ENCODE assay signal across 26 cellular contexts in the genomic region with DNA sequence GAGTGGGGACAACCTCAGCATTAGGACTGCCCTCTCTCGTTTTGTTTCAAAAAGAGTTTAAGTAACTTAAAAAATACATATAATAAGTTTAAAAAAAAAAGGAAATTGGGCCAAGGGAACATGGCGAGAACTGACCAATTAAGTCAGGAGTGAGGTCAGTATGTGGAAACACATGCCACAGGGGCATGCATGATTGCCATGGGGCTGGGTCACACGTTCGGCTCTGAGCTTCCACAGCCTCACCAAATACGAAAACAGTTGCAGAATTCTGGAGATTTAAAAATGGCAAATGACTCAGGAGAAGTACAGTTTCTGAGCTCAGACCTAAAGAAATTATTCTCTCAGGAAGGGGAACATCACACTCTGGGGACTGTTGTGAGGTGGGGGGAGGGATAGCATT.
"Had no signal": no experiment of that assay in that cellular context is flagged by ENCODE, and none has a peak within 500 bp of the region (broad histone marks: within the 10 kb centered on the region; RNA-seq: fewer than 3 reads in every experiment).

No MANE protein-coding gene starts in this region.

- H3K36me3 ChIP-seq: breast epithelium, esophagus squamous epithelium, gastrocnemius medialis, sigmoid colon, transverse colon, vagina had no signal

- H3K4me3 ChIP-seq: breast epithelium, coronary artery, esophagus squamous epithelium, gastrocnemius medialis, mucosa of descending colon, sigmoid colon, transverse colon, vagina had no signal

- H3K4me3 Mint-ChIP-seq: activated CD4-positive, alpha-beta memory T cell treated with anti-CD3 and anti-CD28 coated beads for 36 hours; activated naive CD4-positive, alpha-beta T cell treated with anti-CD3 and anti-CD28 coated beads for 36 hours; activated naive CD8-positive, alpha-beta T cell treated with anti-CD3 and anti-CD28 coated beads, Interleukin-2, amount 10 ng/mL, durations not matched to agents 7 days and 5 days; activated T-cell treated with anti-CD3 and anti-CD28 coated beads, Interleukin-2, amount 50 U/mL, for 72 hours; endodermal cell; nephron progenitor cell had no signal

- H3K9me3 ChIP-seq: breast epithelium, esophagus squamous epithelium, gastrocnemius medialis, mucosa of descending colon, sigmoid colon, transverse colon, vagina had no signal

- ATAC-seq: activated T-cell treated with anti-CD3 and anti-CD28 coated beads, Interleukin-2, amount 50 U/mL, for 72 hours; left ventricle myocardium superior; mucosa of descending colon had no signal

- DNase-seq: activated CD4-positive, alpha-beta memory T cell treated with anti-CD3 and anti-CD28 coated beads for 36 hours; activated CD4-positive, alpha-beta T cell treated with anti-CD3 and anti-CD28 coated beads for 48 hours; activated effector memory CD4-positive, alpha-beta T cell treated with Interleukin-2 at 50 U/mL for 16 hours; activated naive CD4-positive, alpha-beta T cell treated with anti-CD3 and anti-CD28 coated beads for 36 hours; activated naive CD8-positive, alpha-beta T cell treated with anti-CD3 and anti-CD28 coated beads, Interleukin-2, amount 10 ng/mL, durations not matched to agents 7 days and 5 days; activated T-cell treated with anti-CD3 and anti-CD28 coated beads, Interleukin-2, amount 50 U/mL, for 72 hours; amniotic stem cell; endodermal cell; esophagus squamous epithelium; gastrocnemius medialis; hippocampal formation; kidney glomerular epithelial cell; left ventricle myocardium superior; mesenchymal stem cell; mucosa of descending colon; nephron progenitor cell; occipital lobe; posterior cingulate gyrus; sigmoid colon; stimulated activated CD4-positive, alpha-beta T cell treated with anti-CD3 and anti-CD28 coated beads, Interleukin-2, amount 100 ng/mL, for 48 hours; stimulated activated CD8-positive, alpha-beta memory T cell treated with anti-CD3 and anti-CD28 coated beads, Interleukin-4, amount 100 ng/mL, for 48 hours; stimulated activated naive CD4-positive, alpha-beta T cell had no signal

- H3K27ac ChIP-seq: breast epithelium, coronary artery, esophagus squamous epithelium, sigmoid colon, vagina had no signal

- H3K27me3 Mint-ChIP-seq: activated CD4-positive, alpha-beta memory T cell treated with anti-CD3 and anti-CD28 coated beads for 36 hours; activated naive CD8-positive, alpha-beta T cell treated with anti-CD3 and anti-CD28 coated beads, Interleukin-2, amount 10 ng/mL, durations not matched to agents 7 days and 5 days had no signal

- H3K36me3 Mint-ChIP-seq: activated CD4-positive, alpha-beta memory T cell treated with anti-CD3 and anti-CD28 coated beads for 36 hours had no signal

- H3K9me3 Mint-ChIP-seq: activated CD4-positive, alpha-beta memory T cell treated with anti-CD3 and anti-CD28 coated beads for 36 hours; activated naive CD4-positive, alpha-beta T cell treated with anti-CD3 and anti-CD28 coated beads for 36 hours; activated naive CD8-positive, alpha-beta T cell treated with anti-CD3 and anti-CD28 coated beads, Interleukin-2, amount 10 ng/mL, durations not matched to agents 7 days and 5 days; activated T-cell treated with anti-CD3 and anti-CD28 coated beads, Interleukin-2, amount 50 U/mL, for 72 hours; endodermal cell; nephron progenitor cell had no signal

- H3K27ac Mint-ChIP-seq: activated CD4-positive, alpha-beta memory T cell treated with anti-CD3 and anti-CD28 coated beads for 36 hours; activated naive CD4-positive, alpha-beta T cell treated with anti-CD3 and anti-CD28 coated beads for 36 hours; activated naive CD8-positive, alpha-beta T cell treated with anti-CD3 and anti-CD28 coated beads, Interleukin-2, amount 10 ng/mL, durations not matched to agents 7 days and 5 days; activated T-cell treated with anti-CD3 and anti-CD28 coated beads, Interleukin-2, amount 50 U/mL, for 72 hours; endodermal cell; nephron progenitor cell had no signal

- H3K27me3 ChIP-seq: breast epithelium, esophagus squamous epithelium, gastrocnemius medialis, sigmoid colon, transverse colon, vagina had no signal
